In genomic region chr5:154189256-154189818, GRCh38 we compare ENCODE assay signal across 9 cellular contexts. TPM values are rescaled to one million over a fixed set of nuclear protein-coding genes. Genes with fewer than 3 reads are reported as not detected.
DNase-seq lines count a peak whose midpoint lies in the region; ATAC-seq, FAIRE-seq and TF ChIP-seq lines count a peak whose summit lies in the region.
"Had no signal": no experiment of that assay in that cellular context is flagged by ENCODE, and none has a peak within 500 bp of the region (broad histone marks: within the 10 kb centered on the region; RNA-seq: fewer than 3 reads in every experiment).

No MANE protein-coding gene starts in this region.

- peaks cover 43% of the 10 kb centered on the region for H3K4me1 Mint-ChIP-seq in activated T-cell treated with anti-CD3 and anti-CD28 coated beads, Interleukin-2, amount 50 U/mL, for 72 hours (ENCODE audit: low read depth)

- H3K27ac ChIP-seq in iPS DF 6.9 (ENCODE audit: low read length) = no peak overlapping the region
- H3K27ac ChIP-seq in small intestine (ENCODE audit: low read depth in 1 of 2, low read length in 1 of 2) = peak overlapping the region in 1 of 2 donors; percentile 28

- H3K4me3 ChIP-seq in iPS DF 6.9 (ENCODE audit: low read length) = peak overlapping the region; percentile 92; the same call in 1 of the 2 replicates
- peak overlapping the region; percentile 90 to 93 for H3K4me3 ChIP-seq in small intestine (ENCODE audit: low read depth in 1 of 2, low read length in 2 of 2)

- no peaks in the 10 kb centered on the region for H3K9me3 Mint-ChIP-seq in activated T-cell treated with anti-CD3 and anti-CD28 coated beads, Interleukin-2, amount 50 U/mL, for 72 hours

- peak overlapping the region; percentile 85 to 91 for H3K4me3 Mint-ChIP-seq in activated T-cell treated with anti-CD3 and anti-CD28 coated beads, Interleukin-2, amount 50 U/mL, for 72 hours

- H3K4me1 ChIP-seq in iPS DF 6.9 (ENCODE audit: control insufficient read depth, insufficient read depth, low read length) (no peaks in the 10 kb centered on the region), small intestine (ENCODE audit: control insufficient read depth in 2 of 2, insufficient read depth in 1 of 2, low read depth in 1 of 2, low read length in 1 of 2) (peaks cover 0 to 4% of the 10 kb centered on the region in 2 donors)

- peaks cover 4% of the 10 kb centered on the region in 2 donors for H3K36me3 Mint-ChIP-seq in activated T-cell treated with anti-CD3 and anti-CD28 coated beads, Interleukin-2, amount 50 U/mL, for 72 hours (ENCODE audit: insufficient read depth in 2 of 2)

- H3K36me3 ChIP-seq in iPS DF 6.9 (ENCODE audit: control insufficient read depth, insufficient read depth, low read length) = no peaks in the 10 kb centered on the region
- no peaks in the 10 kb centered on the region for H3K36me3 ChIP-seq in small intestine (ENCODE audit: control insufficient read depth in 2 of 2, insufficient read depth in 2 of 2, low read length in 2 of 2)

- H3K9me3 ChIP-seq in iPS DF 6.9 (ENCODE audit: control insufficient read depth, insufficient read depth, low read length) (no peaks in the 10 kb centered on the region), small intestine (ENCODE audit: control insufficient read depth, low read depth) (no peaks in the 10 kb centered on the region)

- no CpG with 5 or more reads among the region's 25 CpGs for WGBS in iPS DF 6.9 (ENCODE audit: insufficient coverage, insufficient read length)
- WGBS in small intestine, 3 donors = 6 to 12% (median 7%) methylated on average over 25 of the region's 25 CpGs

- ATAC-seq in HG02884 (IDR thresholded peaks at IDR 0.05; ENCODE audit: unreplicated experiment) = peak; percentile 1
- ATAC-seq in activated T-cell treated with anti-CD3 and anti-CD28 coated beads, Interleukin-2, amount 50 U/mL, for 72 hours (replicated peaks in 1 of 2) = peak; percentile 18 to 33

- H3K27ac Mint-ChIP-seq in activated T-cell treated with anti-CD3 and anti-CD28 coated beads, Interleukin-2, amount 50 U/mL, for 72 hours = peak overlapping the region; percentile 59

- H3K27me3 ChIP-seq in iPS DF 6.9 (ENCODE audit: control insufficient read depth, insufficient read depth, low read length) (peaks cover 16% of the 10 kb centered on the region), small intestine (ENCODE audit: control insufficient read depth in 2 of 2, insufficient read depth in 2 of 2, low read length in 2 of 2) (no peaks in the 10 kb centered on the region)

- no peak for FAIRE-seq in small intestine (lab: Jason Lieb, UNC)
- FAIRE-seq: A204.1 had no signal

- no peak for TF ChIP-seq CTCF in GM10266 (IDR thresholded peaks at IDR 0.05; ENCODE audit: control insufficient read depth, insufficient read depth, low read depth, missing control alignments)

- H3K27me3 Mint-ChIP-seq in activated T-cell treated with anti-CD3 and anti-CD28 coated beads, Interleukin-2, amount 50 U/mL, for 72 hours (ENCODE audit: low read depth) = peaks cover 22% of the 10 kb centered on the region

- DNase-seq in DMS 273 (lab: John Stamatoyannopoulos, UW; ENCODE audit: unreplicated experiment) (peak; percentile 54), DMS 273 treated with DMSO at 0.1 percent for 48 hours (lab: John Stamatoyannopoulos, UW) (no peak), iPS DF 6.9 (ENCODE audit: low read depth, low spot score) (no peak), small intestine (peak; percentile 48), NCI-H2107 (lab: John Stamatoyannopoulos, UW) (no peak), GM10266 (ENCODE audit: extremely low spot score) (no peak)
- peak; percentile 27 to 31 for DNase-seq in activated T-cell treated with anti-CD3 and anti-CD28 coated beads, Interleukin-2, amount 50 U/mL, for 72 hours

RNA-seq across cellular contexts. Expression of gene GALNT10, which starts 1.2 kb away (rescaled TPM):
- total RNA-seq in activated T-cell treated with anti-CD3 and anti-CD28 coated beads, Interleukin-2, amount 50 U/mL, for 72 hours = 10 to 100 TPM; 41.7 to 47.4 TPM
- 10 to 100 TPM in 1 of 3 donors, 1 to 10 TPM in 2; 5.4 to 18.1 (median 6.5) TPM for polyA plus RNA-seq in small intestine

Comparison
In these comparisons a context has a peak if more than half of its experiments do, and no peak if none do; other contexts are left out.
1. DNase-seq: peak in DMS 273 (single experiment), activated T-cell treated with anti-CD3 and anti-CD28 coated beads, Interleukin-2, amount 50 U/mL, for 72 hours (2 of 2) and small intestine (single experiment); none in DMS 273 treated with DMSO at 0.1 percent for 48 hours (single experiment), iPS DF 6.9 (single experiment), NCI-H2107 (single experiment) and GM10266 (single experiment).